21 cellular contexts compared by ENCODE assay signal in genomic region chr10:33146189-33146524, GRCh38.
"Had no signal": no experiment of that assay in that cellular context is flagged by ENCODE, and none has a peak within 500 bp of the region (broad histone marks: within the 10 kb centered on the region; RNA-seq: fewer than 3 reads in every experiment).

No MANE protein-coding gene starts in this region.

- H3K4me3 ChIP-seq: body of pancreas, esophagus muscularis mucosa, heart left ventricle, skin epidermis, vagina had no signal

- H3K27me3 ChIP-seq: body of pancreas, esophagus muscularis mucosa, foreskin keratinocyte, heart left ventricle, neutrophil, vagina had no signal

- H3K9me3 ChIP-seq: body of pancreas, esophagus muscularis mucosa, heart left ventricle, neutrophil, vagina had no signal

- H3K4me1 ChIP-seq: body of pancreas, vagina had no signal

- FAIRE-seq: colon had no signal

- H3K27ac ChIP-seq: esophagus muscularis mucosa, foreskin keratinocyte, neutrophil, skin epidermis, vagina, WERI-Rb-1 had no signal

- H3K36me3 ChIP-seq: esophagus muscularis mucosa, heart left ventricle, neutrophil, vagina, WERI-Rb-1 had no signal

- ATAC-seq: activated CD4-positive, CD25-positive, alpha-beta regulatory T cell treated with anti-CD3 and anti-CD28 coated beads, Interleukin-2, amount 50 U/mL, for 24 hours; activated T-cell treated with anti-CD3 and anti-CD28 coated beads, Interleukin-2, amount 50 U/mL, for 4 hours; foreskin keratinocyte; sciatic nerve; stimulated activated naive CD8-positive, alpha-beta T cell treated with anti-CD3 and anti-CD28 coated beads, Interleukin-15, amount 100 ng/mL, for 72 hours had no signal

- DNase-seq: activated CD4-positive, alpha-beta T cell treated with anti-CD3 and anti-CD28 coated beads for 48 hours; activated CD4-positive, alpha-beta T cell treated with anti-CD3 and anti-CD28 coated beads, Interleukin-2, amount 50 U/mL, for 48 hours; activated CD8-positive, alpha-beta memory T cell treated with anti-CD3 and anti-CD28 coated beads, Interleukin-2, amount 50 U/mL, for 48 hours; activated T-cell treated with anti-CD3 and anti-CD28 coated beads, Interleukin-2, amount 50 U/mL, for 4 hours; aorta; dermis blood vessel endothelial cell; effector CD4-positive, alpha-beta T cell; foreskin keratinocyte; heart left ventricle; stimulated activated CD4-positive, alpha-beta T cell treated with anti-CD3 and anti-CD28 coated beads, Interleukin-4, amount 100 ng/mL, for 24 hours; stimulated activated naive CD8-positive, alpha-beta T cell treated with anti-CD3 and anti-CD28 coated beads, Interleukin-15, amount 100 ng/mL, for 72 hours; T1000; WERI-Rb-1 had no signal
